20 cellular contexts compared by ENCODE assay signal in genomic region chr4:2272026-2272827, GRCh38. TPM values are rescaled to one million over a fixed set of nuclear protein-coding genes. Genes with fewer than 3 reads are reported as not detected.
DNase-seq lines count a peak whose midpoint lies in the region; ATAC-seq and TF ChIP-seq lines count a peak whose summit lies in the region.
"Had no signal": no experiment of that assay in that cellular context is flagged by ENCODE, and none has a peak within 500 bp of the region (broad histone marks: within the 10 kb centered on the region; RNA-seq: fewer than 3 reads in every experiment).

No MANE protein-coding gene starts in this region.

- H3K4me1 Mint-ChIP-seq in neural progenitor cell = peaks cover 20% of the 10 kb centered on the region
- H3K4me1 Mint-ChIP-seq in CD8-positive, alpha-beta memory T cell = peaks cover 0 to 3% (median 0%) of the 10 kb centered on the region in 3 donors

- H3K36me3 ChIP-seq in BLaER1 = no peaks in the 10 kb centered on the region
- no peaks in the 10 kb centered on the region for H3K36me3 ChIP-seq in Loucy (ENCODE audit: insufficient read depth, low read length)
- H3K36me3 ChIP-seq in neural progenitor cell = no peaks in the 10 kb centered on the region
- H3K36me3 ChIP-seq in CD8-positive, alpha-beta memory T cell (ENCODE audit: insufficient read depth, low read length) = no peaks in the 10 kb centered on the region
- H3K36me3 ChIP-seq: SJCRH30 had no signal

- POLR2A ChIA-PET in CD8-positive, alpha-beta memory T cell (lab: Charles Lee) = no interaction called here

- no peaks in the 10 kb centered on the region for H3K9me3 Mint-ChIP-seq in neural progenitor cell
- H3K9me3 Mint-ChIP-seq in CD8-positive, alpha-beta memory T cell = no peaks in the 10 kb centered on the region

- H3K36me3 Mint-ChIP-seq in neural progenitor cell = no peaks in the 10 kb centered on the region
- H3K36me3 Mint-ChIP-seq in CD8-positive, alpha-beta memory T cell = peaks cover 0 to 16% (median 5%) of the 10 kb centered on the region in 3 donors

- H3K4me1 ChIP-seq in BLaER1 (peaks cover 28% of the 10 kb centered on the region), Loucy (ENCODE audit: insufficient read depth, low read length, poor library complexity, severe bottlenecking) (peaks cover 16% of the 10 kb centered on the region), neural progenitor cell (peaks cover 10% of the 10 kb centered on the region)
- H3K4me1 ChIP-seq in CD8-positive, alpha-beta memory T cell (ENCODE audit: insufficient read depth, low read length) = no peaks in the 10 kb centered on the region
- H3K4me1 ChIP-seq: A549, Caco-2, SJCRH30 had no signal

- H3K9ac ChIP-seq in BLaER1 = no peak overlapping the region
- peak overlapping the region; percentile 37 for H3K9ac ChIP-seq in Loucy (ENCODE audit: low read depth, low read length, poor library complexity, severe bottlenecking)
- H3K9ac ChIP-seq in neural progenitor cell = no peak overlapping the region

- H3K4me3 ChIP-seq in BLaER1 = no peak overlapping the region
- H3K4me3 ChIP-seq in Loucy (ENCODE audit: low read length, poor library complexity, severe bottlenecking) = no peak overlapping the region
- H3K4me3 ChIP-seq in neural progenitor cell = no peak overlapping the region
- H3K4me3 ChIP-seq in CD8-positive, alpha-beta memory T cell (ENCODE audit: low read length) = no peak overlapping the region
- H3K4me3 ChIP-seq: A549, SJCRH30 had no signal

- H3K27ac ChIP-seq in BLaER1 (no peak overlapping the region), neural progenitor cell (no peak overlapping the region)
- H3K27ac ChIP-seq in CD8-positive, alpha-beta memory T cell (ENCODE audit: low read depth, low read length) = no peak overlapping the region
- H3K27ac ChIP-seq: A549, SJCRH30 had no signal

- peak overlapping the region; percentile 60 for H3K27ac Mint-ChIP-seq in neural progenitor cell
- peak overlapping the region in 2 of 8 donors; percentile 50 to 52 for H3K27ac Mint-ChIP-seq in CD8-positive, alpha-beta memory T cell

- no peaks in the 10 kb centered on the region for H3K9me2 ChIP-seq in Loucy (replicated peaks; ENCODE audit: low read depth, low read length)

- CTCF ChIA-PET in CD8-positive, alpha-beta memory T cell (lab: Charles Lee) = interaction anchor here (1.3 kb wide), 1 partner anchor 10 kb away, joined by 5 read pairs; no protein-coding TSS in a partner anchor

- H3K79me2 ChIP-seq in Loucy (ENCODE audit: insufficient read depth, low read length) (no peaks in the 10 kb centered on the region), neural progenitor cell (ENCODE audit: low read depth) (no peaks in the 10 kb centered on the region)

- H3K27me3 Mint-ChIP-seq in neural progenitor cell (ENCODE audit: insufficient read depth, low read depth) = peaks cover 2% of the 10 kb centered on the region
- H3K27me3 Mint-ChIP-seq in CD8-positive, alpha-beta memory T cell = peaks cover 0 to 3% of the 10 kb centered on the region in 2 donors

- peak; percentile 71 for DNase-seq in cerebellum (ENCODE audit: low spot score)
- DNase-seq in neural progenitor cell (ENCODE audit: low spot score) = no peak
- no peak for DNase-seq in NCI-H1436 treated with DMSO at 0.1 percent for 48 hours (lab: John Stamatoyannopoulos, UW)
- DNase-seq in CD8-positive, alpha-beta memory T cell = no peak
- DNase-seq: Caco-2; DMS153; H7; NCI-H1417; NCI-H2029; NCI-H2171 treated with DMSO at 0.1 percent for 48 hours; NCI-H446 treated with DMSO at 0.1 percent for 48 hours; NK-92 treated with Interleukin-12 subunit alpha and Interleukin-12 subunit beta, amount 100 ng/mL, for 24 hours; OCI-M1; RPMI8226; SJCRH30 had no signal

- H2AFZ ChIP-seq in Loucy (ENCODE audit: low read length) = no peak overlapping the region
- H2AFZ ChIP-seq in neural progenitor cell (replicated peaks) = no peak overlapping the region

- no peaks in the 10 kb centered on the region for H3K9me3 ChIP-seq in BLaER1
- no peaks in the 10 kb centered on the region for H3K9me3 ChIP-seq in Loucy (ENCODE audit: insufficient read depth, low read depth, low read length)
- no peaks in the 10 kb centered on the region for H3K9me3 ChIP-seq in neural progenitor cell (ENCODE audit: low read depth)
- H3K9me3 ChIP-seq in CD8-positive, alpha-beta memory T cell (ENCODE audit: low read length) = no peaks in the 10 kb centered on the region
- H3K9me3 ChIP-seq: A549, Caco-2, SJCRH30 had no signal

- TF ChIP-seq CTCF in Loucy (conservative IDR thresholded peaks at IDR 0.05; ENCODE audit: low read length) (no peak), neural progenitor cell (IDR thresholded peaks at IDR 0.05) (no peak)

- no peaks in the 10 kb centered on the region for H3F3A ChIP-seq in Loucy (ENCODE audit: low read depth)
- no peaks in the 10 kb centered on the region for H3F3A ChIP-seq in neural progenitor cell (ENCODE audit: low read depth)

- H3K4me2 ChIP-seq in BLaER1 (0 out of 2 replicates have a peak overlapping the region, but pooled peaks have one; percentile 17), Loucy (ENCODE audit: low read depth, low read length, poor library complexity, severe bottlenecking) (peak overlapping the region; percentile 48), neural progenitor cell (no peak overlapping the region)
- H3K4me2 ChIP-seq: A549 had no signal

- H4K20me1 ChIP-seq in BLaER1 (no peaks in the 10 kb centered on the region), Loucy (ENCODE audit: insufficient read depth, low read length, poor library complexity, severe bottlenecking) (no peaks in the 10 kb centered on the region), neural progenitor cell (ENCODE audit: low read depth) (no peaks in the 10 kb centered on the region)

- H3K4me3 Mint-ChIP-seq in neural progenitor cell = no peak overlapping the region
- H3K4me3 Mint-ChIP-seq in CD8-positive, alpha-beta memory T cell = no peak overlapping the region

- ATAC-seq in HG03342 (IDR thresholded peaks at IDR 0.05; ENCODE audit: unreplicated experiment) (no peak), GM18861 (IDR thresholded peaks at IDR 0.05; ENCODE audit: unreplicated experiment) (no peak)
- ATAC-seq: A549 had no signal

- no peaks in the 10 kb centered on the region for H3K27me3 ChIP-seq in BLaER1
- no peaks in the 10 kb centered on the region for H3K27me3 ChIP-seq in Loucy (ENCODE audit: insufficient read depth, low read length, poor library complexity, severe bottlenecking)
- no peaks in the 10 kb centered on the region for H3K27me3 ChIP-seq in neural progenitor cell
- no peaks in the 10 kb centered on the region for H3K27me3 ChIP-seq in CD8-positive, alpha-beta memory T cell (ENCODE audit: insufficient read depth, low read length, poor library complexity, severe bottlenecking)

RNA-seq across cellular contexts. Expression of gene MXD4, which starts 10.3 kb away (rescaled TPM):
- total RNA-seq in cerebellum (28.9 TPM), neural progenitor cell (ENCODE audit: low replicate concordance) (22.7 and 58.8 TPM in 2 replicates)
- 10 to 100 TPM; 10.2 to 12.2 TPM for total RNA-seq in CD8-positive, alpha-beta memory T cell
- 47.2 TPM for polyA plus RNA-seq in CD8-positive, alpha-beta memory T cell

RNA-seq across cellular contexts. Expression of gene HAUS3, which starts 30.3 kb away (rescaled TPM):
- total RNA-seq in cerebellum (29.9 TPM), neural progenitor cell (ENCODE audit: low replicate concordance) (24.4 and 25.0 TPM in 2 replicates)
- total RNA-seq in CD8-positive, alpha-beta memory T cell = 10 to 100 TPM; 23.8 to 23.9 TPM
- polyA plus RNA-seq in CD8-positive, alpha-beta memory T cell = 26.6 TPM

RNA-seq across cellular contexts. Expression of gene POLN, which starts 30.3 kb away (rescaled TPM):
- total RNA-seq in cerebellum (4.5 TPM), neural progenitor cell (ENCODE audit: low replicate concordance) (1.5 and 1.7 TPM in 2 replicates)
- total RNA-seq in CD8-positive, alpha-beta memory T cell = 1 to 10 TPM; 1.5 to 1.6 TPM
- polyA plus RNA-seq in CD8-positive, alpha-beta memory T cell = 0.55 TPM
